ENCODE assay signal across 3 cellular contexts in genomic region chrX:18879144-18879543, GRCh38.
"Had no signal": no experiment of that assay in that cellular context is flagged by ENCODE, and none has a peak within 500 bp of the region (broad histone marks: within the 10 kb centered on the region; RNA-seq: fewer than 3 reads in every experiment).

No MANE protein-coding gene starts in this region.

- ATAC-seq: GM12878 had no signal

- H3K4me3 ChIP-seq: GM12878 had no signal

- DNase-seq: GDM1, GF-D8 had no signal
